In genomic region chr2:59892398-59892797, GRCh38 we compare ENCODE assay signal across 14 cellular contexts.
"Had no signal": no experiment of that assay in that cellular context is flagged by ENCODE, and none has a peak within 500 bp of the region (broad histone marks: within the 10 kb centered on the region; RNA-seq: fewer than 3 reads in every experiment).

No MANE protein-coding gene starts in this region.

- ATAC-seq: activated T-cell treated with anti-CD3 and anti-CD28 coated beads, Interleukin-2, amount 50 U/mL, for 72 hours; left colon; naive thymus-derived CD8-positive, alpha-beta T cell; psoas muscle; right cardiac atrium; stimulated activated naive CD8-positive, alpha-beta T cell treated with anti-CD3 and anti-CD28 coated beads, Interleukin-15, Interleukin-2, amounts not matched to agents 100 U/mL and 50 U/mL, for 24 hours had no signal

- FAIRE-seq: islet of Langerhans had no signal

- DNase-seq: activated CD4-positive, alpha-beta T cell treated with anti-CD3 and anti-CD28 coated beads for 1 hour; activated CD8-positive, alpha-beta memory T cell treated with anti-CD3 and anti-CD28 coated beads for 24 hours; activated gamma-delta T cell; activated T-cell treated with anti-CD3 and anti-CD28 coated beads, Interleukin-2, amount 50 U/mL, for 72 hours; dermis blood vessel endothelial cell; foreskin fibroblast; left colon; lower lobe of right lung; naive thymus-derived CD8-positive, alpha-beta T cell; psoas muscle; right cardiac atrium; stimulated activated CD4-positive, alpha-beta T cell treated with anti-CD3 and anti-CD28 coated beads, Interleukin-2, amount 100 ng/mL, for 24 hours; stimulated activated naive CD8-positive, alpha-beta T cell treated with anti-CD3 and anti-CD28 coated beads, Interleukin-15, Interleukin-2, amounts not matched to agents 100 U/mL and 50 U/mL, for 24 hours had no signal
